Comparison of ENCODE assay signal across 1 cellular context in genomic region chr10:21500578-21500910, GRCh38.
TF ChIP-seq lines count a peak whose summit lies in the region.

No MANE protein-coding gene starts in this region.

TF ChIP-seq in GM23338, 12 proteins besides CTCF, POLR2A, EP300 and RAD21 (continued from another document):
- no peak for TF ChIP-seq ZNF462 (CRISPR knock-in tag; IDR thresholded peaks at IDR 0.05)
- TF ChIP-seq ZNF114 (CRISPR knock-in tag; IDR thresholded peaks at IDR 0.05): no peak
- no peak for TF ChIP-seq POLR2AphosphoS5 (IDR thresholded peaks at IDR 0.05; ENCODE audit: low read depth)
- no peak for TF ChIP-seq ZNF331 (CRISPR knock-in tag; IDR thresholded peaks at IDR 0.05; ENCODE audit: low read depth)
- no peak for TF ChIP-seq STAT1 (IDR thresholded peaks at IDR 0.05; ENCODE audit: unreplicated experiment)
- no peak for TF ChIP-seq CREB1 (CRISPR knock-in tag; IDR thresholded peaks at IDR 0.05; ENCODE audit: low read depth)
- no peak for TF ChIP-seq EZH2 (IDR thresholded peaks at IDR 0.05; ENCODE audit: low read depth, unreplicated experiment)
- TF ChIP-seq EZH2phosphoT487 (IDR thresholded peaks at IDR 0.05; ENCODE audit: unreplicated experiment): no peak
